Comparison of ENCODE assay signal across 20 cellular contexts in the genomic region with DNA sequence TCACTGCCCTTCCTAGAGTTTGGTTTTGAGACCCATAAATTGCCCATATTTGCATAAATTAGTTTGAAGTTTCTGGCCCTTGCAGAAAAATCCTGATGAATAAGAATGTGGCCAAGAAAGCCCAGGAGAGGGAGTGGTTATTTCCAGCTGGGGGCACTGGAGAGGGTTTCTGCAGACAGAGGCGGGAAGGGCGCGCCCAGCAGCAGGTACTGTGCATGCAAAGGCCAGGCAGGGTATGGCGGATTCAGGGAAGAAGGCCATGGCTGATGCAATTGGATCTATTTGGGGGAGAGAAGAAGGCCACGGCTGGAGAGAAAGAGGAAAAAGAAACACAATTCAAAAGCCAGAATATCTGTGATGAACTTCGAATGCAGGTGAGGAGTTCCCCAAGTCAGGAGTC. TPM values are rescaled to one million over a fixed set of nuclear protein-coding genes. Genes with fewer than 3 reads are reported as not detected.
DNase-seq lines count a peak whose midpoint lies in the region; ATAC-seq, FAIRE-seq and TF ChIP-seq lines count a peak whose summit lies in the region.
"Had no signal": no experiment of that assay in that cellular context is flagged by ENCODE, and none has a peak within 500 bp of the region (broad histone marks: within the 10 kb centered on the region; RNA-seq: fewer than 3 reads in every experiment).

No MANE protein-coding gene starts in this region.

- no peak overlapping the region for H2BK12ac ChIP-seq in mesenchymal stem cell (ENCODE audit: low read length in 2 of 2)

- no peak for TF ChIP-seq RAD21 in HepG2 (CRISPR knock-in tag; IDR thresholded peaks at IDR 0.05)

- FAIRE-seq in HepG2 (lab: Jason Lieb, UNC) = no peak
- FAIRE-seq: HTR-8/SVneo had no signal

- H3K4me1 ChIP-seq in HepG2 (ENCODE audit: insufficient read depth, low read length) (peaks cover 76% of the 10 kb centered on the region), right lobe of liver (peaks cover 3 to 11% (median 6%) of the 10 kb centered on the region in 4 donors), mesenchymal stem cell (ENCODE audit: control insufficient read depth, insufficient read depth, low read depth, low read length) (peaks cover 20% of the 10 kb centered on the region)
- H3K4me1 ChIP-seq: Peyer's patch had no signal

- no peak overlapping the region for H3K23ac ChIP-seq in mesenchymal stem cell (ENCODE audit: low read length in 2 of 2)

- H3K27me3 ChIP-seq in HepG2 (ENCODE audit: control insufficient read depth in 1 of 2, insufficient read depth in 2 of 2, low read length in 2 of 2) = no peaks in the 10 kb centered on the region
- no peaks in the 10 kb centered on the region for H3K27me3 ChIP-seq in right lobe of liver
- no peaks in the 10 kb centered on the region for H3K27me3 ChIP-seq in mesenchymal stem cell (ENCODE audit: control insufficient read depth in 1 of 2, insufficient read depth in 1 of 2, low read length in 2 of 2)
- H3K27me3 ChIP-seq: Peyer's patch, SJSA1 had no signal

- TF ChIP-seq EP300 in HepG2 (IDR thresholded peaks at IDR 0.05; ENCODE audit: low read depth in 2 of 2, low read length in 2 of 2) (no peak), HepG2 (CRISPR knock-in tag; IDR thresholded peaks at IDR 0.05; ENCODE audit: borderline replicate concordance) (no peak)

- no peak overlapping the region for H2AFZ ChIP-seq in HepG2 (ENCODE audit: low read length)
- no peak overlapping the region for H2AFZ ChIP-seq in mesenchymal stem cell (ENCODE audit: low read depth, low read length)

- no peak overlapping the region for H3K9ac ChIP-seq in HepG2 (ENCODE audit: insufficient read depth, low read depth, low read length)
- no peak overlapping the region for H3K9ac ChIP-seq in mesenchymal stem cell (ENCODE audit: low read length)

- in situ Hi-C loops in HepG2 (cut with HindIII; ENCODE audit: extremely low pct_ligation_motif_present, low pct_unique_long_range_greater_than_20kb) = no loop called here

- DNase-seq in HepG2 (ENCODE audit: low spot score) (no peak), right lobe of liver (no peak), WTC11 (ENCODE audit: low spot score) (no peak), mesenchymal stem cell (no peak), GM19238 (ENCODE audit: insufficient read length, low spot score) (no peak), NCI-H1105 (lab: John Stamatoyannopoulos, UW) (no peak), hippocampal formation (lab: John Stamatoyannopoulos, UW) (no peak)
- DNase-seq: DMS 273 treated with DMSO at 0.1 percent for 48 hours, DMS79 treated with DMSO at 0.1 percent for 48 hours, HCEC 1CT, NCI-H1105 treated with DMSO at 0.1 percent for 48 hours, NCI-H2029 treated with DMSO at 0.1 percent for 48 hours, NCI-H446 treated with DMSO at 0.1 percent for 48 hours, NCI-H774 had no signal

- no peak overlapping the region for H2BK15ac ChIP-seq in mesenchymal stem cell (ENCODE audit: low read depth, poor library complexity, severe bottlenecking)

- H3K79me1 ChIP-seq in mesenchymal stem cell (replicated peaks; ENCODE audit: low read length, poor library complexity, severe bottlenecking) = no peaks in the 10 kb centered on the region

- H3K27ac ChIP-seq in HepG2 (ENCODE audit: extremely low read length, insufficient read depth, low read length) = no peak overlapping the region
- no peak overlapping the region for H3K27ac ChIP-seq in right lobe of liver
- H3K27ac ChIP-seq in mesenchymal stem cell (ENCODE audit: low read length, poor library complexity, severe bottlenecking) = no peak overlapping the region
- H3K27ac ChIP-seq: Peyer's patch had no signal

- intact Hi-C loops in HepG2 (cut with micrococcal nuclease; ENCODE audit: unreplicated experiment) (no loop called here), right lobe of liver (cut with DNase I) (no loop called here)

- H3K27ac Mint-ChIP-seq in WTC11 = no peak overlapping the region

- H4K91ac ChIP-seq in mesenchymal stem cell (ENCODE audit: low read length) = no peak overlapping the region

- peak overlapping the region; percentile 71 for H2BK5ac ChIP-seq in mesenchymal stem cell (ENCODE audit: low read depth, low read length, poor library complexity, severe bottlenecking)

- no peak for ATAC-seq in HepG2
- no peak for ATAC-seq in right lobe of liver
- ATAC-seq in WTC11 = peak; percentile 58
- no peak for ATAC-seq in GM18511 (IDR thresholded peaks at IDR 0.05; ENCODE audit: unreplicated experiment)
- ATAC-seq: Right ventricle myocardium inferior had no signal

- CTCF ChIA-PET in HepG2 (lab: Yijun Ruan, JAX; ENCODE audit: low intra/inter-chr PET ratio, low total read pairs) = no interaction called here
- CTCF ChIA-PET in WTC11 (lab: Charles Lee) = interaction anchor here (0.6 to 2.0 kb wide), 3 partner anchors 44 to 178 kb away, joined by 3 to 7 read pairs (median 4); partner anchors contain the start of gene FAM50B

- TF ChIP-seq CTCF in HepG2 (CRISPR knock-in tag; IDR thresholded peaks at IDR 0.05) = no peak
- no peak for TF ChIP-seq CTCF in right lobe of liver (IDR thresholded peaks at IDR 0.05)
- TF ChIP-seq CTCF in WTC11 (IDR thresholded peaks at IDR 0.05) = no peak

- no peak overlapping the region for H4K8ac ChIP-seq in mesenchymal stem cell (ENCODE audit: low read length)

- H3K4me3 ChIP-seq in HepG2 (replicated peaks in 1 of 3; ENCODE audit: insufficient read depth in 1 of 3, low read depth in 2 of 3, low read length in 3 of 3) (no peak overlapping the region), right lobe of liver (no peak overlapping the region), mesenchymal stem cell (ENCODE audit: insufficient read depth in 1 of 2, low read depth in 1 of 2, low read length in 2 of 2) (no peak overlapping the region)
- H3K4me3 ChIP-seq: Peyer's patch, SJSA1 had no signal

- H3K4me1 Mint-ChIP-seq in WTC11 = peaks cover 17% of the 10 kb centered on the region

- WGBS in HepG2 (ENCODE audit: low lambda C conversion rate) = 97% methylated on average over 6 of the region's 6 CpGs
- 76% methylated on average over 6 of the region's 6 CpGs for WGBS in right lobe of liver (ENCODE audit: insufficient coverage, low coverage, low lambda C conversion rate, missing lambda C conversion rate)
- 95% methylated on average over 6 of the region's 6 CpGs for WGBS in mesenchymal stem cell

- H3K9me3 ChIP-seq in HepG2 (ENCODE audit: low read length) = no peaks in the 10 kb centered on the region
- H3K9me3 ChIP-seq in right lobe of liver = no peaks in the 10 kb centered on the region
- no peaks in the 10 kb centered on the region for H3K9me3 ChIP-seq in mesenchymal stem cell (ENCODE audit: control insufficient read depth, low read length)
- H3K9me3 ChIP-seq: Peyer's patch, SJSA1 had no signal

- no peak overlapping the region for H3K4me3 Mint-ChIP-seq in WTC11

- no peak overlapping the region for H3K4ac ChIP-seq in mesenchymal stem cell (ENCODE audit: low read depth in 1 of 2, low read length in 2 of 2)

- H3K4me2 ChIP-seq in HepG2 (ENCODE audit: low read depth, low read length) (no peak overlapping the region), mesenchymal stem cell (ENCODE audit: low read length, poor library complexity, severe bottlenecking) (no peak overlapping the region)

- BruUV-seq in HepG2 (replicated peaks; lab: Mats Ljungman, UMichigan) = no TSS peak

- no peak overlapping the region for H3K14ac ChIP-seq in mesenchymal stem cell (ENCODE audit: low read length in 2 of 2)

- no peaks in the 10 kb centered on the region for H3K9me3 Mint-ChIP-seq in WTC11
- H3K9me3 Mint-ChIP-seq: IgD-negative memory B cell had no signal

- no peaks in the 10 kb centered on the region for H3K79me2 ChIP-seq in HepG2 (ENCODE audit: insufficient read depth, low read length)

- peak overlapping the region; percentile 70 for H2AK5ac ChIP-seq in mesenchymal stem cell (ENCODE audit: low read length, severe bottlenecking)

- H3K27me3 Mint-ChIP-seq in WTC11 (ENCODE audit: low read depth) = peaks cover 6% of the 10 kb centered on the region

- POLR2A ChIA-PET in HepG2 (lab: Yijun Ruan, JAX) (interaction anchor here (1.9 kb wide), 1 partner anchor 11 kb away, joined by 10 read pairs; no protein-coding TSS in a partner anchor), WTC11 (lab: Charles Lee) (no interaction called here)

- H3K18ac ChIP-seq in mesenchymal stem cell (ENCODE audit: low read depth in 1 of 2, low read length in 2 of 2) = no peak overlapping the region

- H4K20me1 ChIP-seq in HepG2 (ENCODE audit: insufficient read depth, low read length) = no peaks in the 10 kb centered on the region

- no peaks in the 10 kb centered on the region for H3K36me3 Mint-ChIP-seq in WTC11

- no peak for TF ChIP-seq POLR2A in HepG2 (IDR thresholded peaks at IDR 0.05; ENCODE audit: insufficient read depth in 1 of 2, low read depth in 2 of 2, low read length in 2 of 2)
- no peak for TF ChIP-seq POLR2A in right lobe of liver (IDR thresholded peaks at IDR 0.05)

- no peaks in the 10 kb centered on the region for H3K36me3 ChIP-seq in HepG2 (replicated peaks in 1 of 2; ENCODE audit: control insufficient read depth in 1 of 2, insufficient read depth in 2 of 2, low read length in 2 of 2)
- H3K36me3 ChIP-seq in right lobe of liver = no peaks in the 10 kb centered on the region
- no peaks in the 10 kb centered on the region for H3K36me3 ChIP-seq in mesenchymal stem cell (ENCODE audit: control insufficient read depth in 1 of 2, insufficient read depth in 2 of 2, low read depth in 1 of 2, low read length in 2 of 2)
- H3K36me3 ChIP-seq: Peyer's patch, SJSA1 had no signal

- no peak overlapping the region for H2BK120ac ChIP-seq in mesenchymal stem cell (ENCODE audit: low read depth, low read length)

RNA-seq across cellular contexts. Expression of gene PXDC1, which starts 48.2 kb away (rescaled TPM):
- total RNA-seq in HepG2 (2016; rRNA removed; fragmentation: Illumina TruSeq; extraction: Trizol) (28.6 and 32.4 TPM in 2 replicates), right lobe of liver (100 to 1,000 TPM in 3 of 6 experiments, 10 to 100 TPM in 3; 50.5 to 250 (median 97.5) TPM), WTC11 (2021) (3.3 to 4.4 TPM (median 3.9 TPM) in 3 replicates)
- 21.2 and 24.5 TPM in 2 replicates for total RNA-seq in HepG2 (2016; cell fraction: cytosol; rRNA removed; fragmentation: Illumina TruSeq; extraction: Trizol; ENCODE audit: low read depth)
- total RNA-seq in HepG2 (2016; cell fraction: insoluble cytoplasmic fraction; rRNA removed; fragmentation: Illumina TruSeq; extraction: Trizol) = 22.4 and 30.7 TPM in 2 replicates
- total RNA-seq in HepG2 (2016; cell fraction: membrane; rRNA removed; fragmentation: Illumina TruSeq; extraction: Trizol) = 51.6 and 61.1 TPM in 2 replicates
- total RNA-seq in HepG2 (2016; cell fraction: nucleus; rRNA removed; fragmentation: Illumina TruSeq; extraction: Trizol) = 21.9 and 23.1 TPM in 2 replicates
- 34.7 and 36.2 TPM in 2 replicates for polyA plus RNA-seq in HepG2 (2011; rRNA removed)
- 22.9 and 28.7 TPM in 2 replicates for polyA plus RNA-seq in HepG2 (2011; cell fraction: cytosol; rRNA removed)
- 25.6 and 30.8 TPM in 2 replicates for polyA plus RNA-seq in HepG2 (2011; cell fraction: nucleus; rRNA removed)
- 41.2 and 50.7 TPM in 2 replicates for polyA plus RNA-seq in HepG2 (2012)
- 23.8 and 29.3 TPM in 2 replicates for polyA plus RNA-seq in HepG2 (2016; cell fraction: cytosol; fragmentation: Illumina TruSeq; extraction: Trizol; ENCODE audit: low read depth)
- polyA plus RNA-seq in HepG2 (2016; cell fraction: insoluble cytoplasmic fraction; fragmentation: Illumina TruSeq; extraction: Trizol; ENCODE audit: low read depth) = 31.8 and 38.3 TPM in 2 replicates
- 53.7 and 59.4 TPM in 2 replicates for polyA plus RNA-seq in HepG2 (2016; cell fraction: membrane; fragmentation: Illumina TruSeq; extraction: Trizol; ENCODE audit: low read depth)
- polyA plus RNA-seq in HepG2 (2016; cell fraction: nucleus; fragmentation: Illumina TruSeq; extraction: Trizol; ENCODE audit: insufficient read depth, low read depth) = 39.1 and 43.2 TPM in 2 replicates
- polyA minus RNA-seq in HepG2 (2011; rRNA and poly(A)+ RNA removed; ENCODE audit: low replicate concordance) = 3.0 and 49.7 TPM in 2 replicates
- 24.8 and 27.3 TPM in 2 replicates for polyA minus RNA-seq in HepG2 (2011; cell fraction: cytosol; rRNA and poly(A)+ RNA removed)
- 11.2 and 12.4 TPM in 2 replicates for polyA minus RNA-seq in HepG2 (2011; cell fraction: nucleus; rRNA and poly(A)+ RNA removed)
- polyA plus RNA-seq in mesenchymal stem cell (2013, experiment 1 of 2) = 40.5 TPM
- polyA plus RNA-seq in mesenchymal stem cell (2013, experiment 2 of 2) = 41.6 TPM

RNA-seq across cellular contexts. Expression of gene FAM50B, which starts 49.4 kb away (rescaled TPM):
- total RNA-seq in HepG2 (2016; rRNA removed; fragmentation: Illumina TruSeq; extraction: Trizol) = not detected in 2 replicates
- not detected in 2 replicates for total RNA-seq in HepG2 (2016; cell fraction: cytosol; rRNA removed; fragmentation: Illumina TruSeq; extraction: Trizol; ENCODE audit: low read depth)
- not detected in 2 replicates for total RNA-seq in HepG2 (2016; cell fraction: insoluble cytoplasmic fraction; rRNA removed; fragmentation: Illumina TruSeq; extraction: Trizol)
- not detected in 2 replicates for total RNA-seq in HepG2 (2016; cell fraction: membrane; rRNA removed; fragmentation: Illumina TruSeq; extraction: Trizol)
- total RNA-seq in HepG2 (2016; cell fraction: nucleus; rRNA removed; fragmentation: Illumina TruSeq; extraction: Trizol) = not detected in 2 replicates
- polyA plus RNA-seq in HepG2 (2011; rRNA removed) = 0.05 TPM in 1 of 2 replicates, not detected in the other
- not detected in 2 replicates for polyA plus RNA-seq in HepG2 (2011; cell fraction: cytosol; rRNA removed)
- polyA plus RNA-seq in HepG2 (2011; cell fraction: nucleus; rRNA removed) = 0.07 TPM in 1 of 2 replicates, not detected in the other
- not detected in 2 replicates for polyA plus RNA-seq in HepG2 (2012)
- not detected in 2 replicates for polyA plus RNA-seq in HepG2 (2016; cell fraction: cytosol; fragmentation: Illumina TruSeq; extraction: Trizol; ENCODE audit: low read depth)
- polyA plus RNA-seq in HepG2 (2016; cell fraction: insoluble cytoplasmic fraction; fragmentation: Illumina TruSeq; extraction: Trizol; ENCODE audit: low read depth) = not detected in 2 replicates
- not detected in 2 replicates for polyA plus RNA-seq in HepG2 (2016; cell fraction: membrane; fragmentation: Illumina TruSeq; extraction: Trizol; ENCODE audit: low read depth)
- not detected in 2 replicates for polyA plus RNA-seq in HepG2 (2016; cell fraction: nucleus; fragmentation: Illumina TruSeq; extraction: Trizol; ENCODE audit: insufficient read depth, low read depth)
- 2.4 TPM in 1 of 2 replicates, not detected in the other for polyA minus RNA-seq in HepG2 (2011; rRNA and poly(A)+ RNA removed; ENCODE audit: low replicate concordance)
- polyA minus RNA-seq in HepG2 (2011; cell fraction: cytosol; rRNA and poly(A)+ RNA removed) = not detected in 2 replicates
- not detected in 2 replicates for polyA minus RNA-seq in HepG2 (2011; cell fraction: nucleus; rRNA and poly(A)+ RNA removed)
- 10 to 100 TPM in 1 of 6 experiments, 1 to 10 TPM in 5; 3.6 to 11.1 (median 8.5) TPM for total RNA-seq in right lobe of liver
- total RNA-seq in WTC11 (2021) = 2.1 to 3.6 TPM (median 3.3 TPM) in 3 replicates
- polyA plus RNA-seq in mesenchymal stem cell (2013, experiment 1 of 2) = 2.1 TPM
- polyA plus RNA-seq in mesenchymal stem cell (2013, experiment 2 of 2) = 2.1 TPM
